26 cellular contexts compared by ENCODE assay signal in the genomic region with DNA sequence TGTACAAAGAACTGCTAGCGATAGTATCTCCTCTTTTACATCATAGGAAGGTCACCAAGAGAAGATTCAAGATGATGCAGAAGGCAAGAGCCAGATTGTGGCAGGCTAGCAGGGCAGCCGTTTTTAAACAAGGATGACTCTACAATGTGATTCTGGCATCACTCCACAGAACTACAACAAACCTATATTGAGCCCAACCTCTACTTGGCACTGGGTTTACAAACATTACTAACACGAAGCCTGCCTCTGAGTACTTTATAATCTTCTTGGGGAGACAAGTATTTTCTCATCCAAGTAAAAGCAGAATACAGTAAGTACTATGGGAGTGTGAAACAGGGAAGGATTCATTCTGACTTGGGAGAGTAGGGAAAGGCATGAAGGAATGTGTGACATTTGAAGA.
"Had no signal": no experiment of that assay in that cellular context is flagged by ENCODE, and none has a peak within 500 bp of the region (broad histone marks: within the 10 kb centered on the region; RNA-seq: fewer than 3 reads in every experiment).

No MANE protein-coding gene starts in this region.

- ATAC-seq: activated naive CD4-positive, alpha-beta T cell treated with anti-CD3 and anti-CD28 coated beads, Interleukin-2, amount 50 U/mL, for 72 hours; activated naive CD8-positive, alpha-beta T cell treated with anti-CD3 and anti-CD28 coated beads, Interleukin-2, amount 50 U/mL, for 24 hours; activated T-cell treated with anti-CD3 and anti-CD28 coated beads, Interleukin-2, amount 50 U/mL, for 4 hours; T-cell had no signal

- H3K27ac ChIP-seq: SK-N-MC had no signal

- H3K4me3 ChIP-seq: SK-N-MC had no signal

- DNase-seq: activated B cell treated with CpG ODN at 0.5 μM for 24 hours; activated CD4-positive, alpha-beta memory T cell treated with anti-CD3 and anti-CD28 coated beads for 36 hours; activated CD4-positive, alpha-beta T cell treated with anti-CD3 and anti-CD28 coated beads for 1 hour; activated CD4-positive, alpha-beta T cell treated with anti-CD3 and anti-CD28 coated beads, Interleukin-2, amount 10 ng/mL, durations not matched to agents 24 days and 14 days; activated CD8-positive, alpha-beta memory T cell treated with anti-CD3 and anti-CD28 coated beads for 24 hours; activated effector memory CD4-positive, alpha-beta T cell treated with anti-CD3 and anti-CD28 coated beads, Interleukin-2, amount 50 U/mL, for 16 hours; activated naive CD4-positive, alpha-beta T cell treated with Interleukin-2 at 50 U/mL for 16 hours; activated naive CD8-positive, alpha-beta T cell treated with anti-CD3 and anti-CD28 coated beads, Interleukin-2, amount 50 U/mL, for 24 hours; activated T-cell treated with anti-CD3 and anti-CD28 coated beads, Interleukin-2, amount 50 U/mL, for 4 hours; amygdala; cerebellar nuclear complex; Kasumi-1; KBM-7; NCI-H1092; NCI-H1417; NCI-H2029; NCI-H2107; NCI-H2171 treated with DMSO at 0.1 percent for 48 hours; NCI-H226; NCI-H510A treated with DMSO at 0.1 percent for 48 hours; NCI-H69; T-cell; T-helper 2 cell; T1000 had no signal
